8 cellular contexts compared by ENCODE assay signal in the genomic region with DNA sequence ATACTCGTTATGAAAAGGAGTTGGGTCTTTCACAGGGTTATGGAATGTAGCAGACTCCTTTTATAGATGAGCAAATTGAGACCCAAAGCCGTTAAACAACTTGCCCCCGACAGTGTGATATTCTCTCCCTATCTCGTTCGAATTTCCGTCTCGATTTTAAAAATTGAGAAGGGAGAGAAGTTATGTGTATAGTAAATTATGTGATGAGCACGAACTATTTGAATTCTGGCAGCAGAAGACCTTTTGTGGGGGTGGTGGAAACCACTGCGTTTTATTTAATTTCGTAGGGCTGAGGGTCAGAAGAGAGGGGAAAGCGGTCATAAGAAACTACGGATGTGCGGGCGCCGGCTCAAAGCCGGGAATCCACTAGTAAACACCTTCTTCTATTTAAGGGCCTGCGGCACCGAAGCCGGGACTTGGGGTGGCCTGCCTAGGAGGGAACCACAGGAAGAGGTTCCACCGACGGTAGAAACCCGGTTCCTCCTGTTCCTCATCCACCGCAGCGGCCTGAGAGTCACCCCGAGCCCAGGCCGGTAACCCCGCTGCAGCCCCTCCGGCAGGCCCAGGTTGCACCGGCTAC.
DNase-seq lines count a peak whose midpoint lies in the region; ATAC-seq and TF ChIP-seq lines count a peak whose summit lies in the region.

No MANE protein-coding gene starts in this region.

- peaks cover 33% of the 10 kb centered on the region for H3K79me2 ChIP-seq in KMS-11 (ENCODE audit: insufficient read depth, low read depth)

- no peak for DNase-seq in GM06990 (ENCODE audit: extremely low read depth, insufficient read length)
- no peak for DNase-seq in activated naive CD8-positive, alpha-beta T cell treated with anti-CD3 and anti-CD28 coated beads, Interleukin-2, amount 50 U/mL, for 24 hours
- no peak for DNase-seq in iPS DF 6.9 (ENCODE audit: low read depth, low spot score)
- DNase-seq in NCI-H446 (lab: John Stamatoyannopoulos, UW): no peak
- no peak for DNase-seq in epidermal melanocyte (ENCODE audit: insufficient read length, low spot score)

- H3K4me1 ChIP-seq in KMS-11 (ENCODE audit: low read depth, poor library complexity, severe bottlenecking) (peaks cover 29% of the 10 kb centered on the region), iPS DF 6.9 (ENCODE audit: control insufficient read depth, insufficient read depth, low read length) (peaks cover 2% of the 10 kb centered on the region)

- H4K20me1 ChIP-seq in KMS-11 (ENCODE audit: insufficient read depth): peaks cover 25% of the 10 kb centered on the region

- no peaks in the 10 kb centered on the region for H3K9me3 Mint-ChIP-seq in activated naive CD8-positive, alpha-beta T cell treated with anti-CD3 and anti-CD28 coated beads, Interleukin-2, amount 50 U/mL, for 24 hours

- H3K27me3 Mint-ChIP-seq in activated naive CD8-positive, alpha-beta T cell treated with anti-CD3 and anti-CD28 coated beads, Interleukin-2, amount 50 U/mL, for 24 hours: peaks cover 1% of the 10 kb centered on the region

- no peak overlapping the region; the same call in 1 of the 2 replicates for H2AFZ ChIP-seq in KMS-11 (ENCODE audit: low read depth)

- H3K9ac ChIP-seq in KMS-11: peak overlapping the region; percentile 95

- no peaks in the 10 kb centered on the region for H3K36me3 ChIP-seq in GM06990 (ENCODE audit: control insufficient read depth, insufficient read depth, low read length)
- H3K36me3 ChIP-seq in KMS-11 (ENCODE audit: insufficient read depth): no peaks in the 10 kb centered on the region
- no peaks in the 10 kb centered on the region for H3K36me3 ChIP-seq in iPS DF 6.9 (ENCODE audit: control insufficient read depth, insufficient read depth, low read length)

- peak overlapping the region; percentile 89 for H3K4me3 Mint-ChIP-seq in activated naive CD8-positive, alpha-beta T cell treated with anti-CD3 and anti-CD28 coated beads, Interleukin-2, amount 50 U/mL, for 24 hours

- H3K27ac Mint-ChIP-seq in activated naive CD8-positive, alpha-beta T cell treated with anti-CD3 and anti-CD28 coated beads, Interleukin-2, amount 50 U/mL, for 24 hours: peak overlapping the region; percentile 99

- H3K4me3 ChIP-seq in GM06990 (replicated peaks; ENCODE audit: low read depth, low read length): peak overlapping the region; percentile 85
- no peak overlapping the region for H3K4me3 ChIP-seq in KMS-11 (IDR thresholded peaks at IDR 0.05; ENCODE audit: insufficient read depth, low read depth, low read length)
- peak overlapping the region; percentile 66; the same call in 1 of the 2 replicates for H3K4me3 ChIP-seq in iPS DF 6.9 (ENCODE audit: low read length)
- peak overlapping the region; percentile 65 to 86 (median 75) for H3K4me3 ChIP-seq in skin epidermis

- WGBS in iPS DF 6.9 (ENCODE audit: insufficient coverage, insufficient read length): no CpG with 5 or more reads among the region's 29 CpGs

- H3K36me3 Mint-ChIP-seq in activated naive CD8-positive, alpha-beta T cell treated with anti-CD3 and anti-CD28 coated beads, Interleukin-2, amount 50 U/mL, for 24 hours (ENCODE audit: low read depth): peaks cover 26% of the 10 kb centered on the region

- ATAC-seq in GM21526 (IDR thresholded peaks at IDR 0.05; ENCODE audit: low FRiP score, unreplicated experiment): peak; percentile 14
- peak; percentile 4 for ATAC-seq in activated naive CD8-positive, alpha-beta T cell treated with anti-CD3 and anti-CD28 coated beads, Interleukin-2, amount 50 U/mL, for 24 hours

- no peaks in the 10 kb centered on the region for H3K9me3 ChIP-seq in iPS DF 6.9 (ENCODE audit: control insufficient read depth, insufficient read depth, low read length)

- H3K27me3 ChIP-seq in GM06990 (replicated peaks; ENCODE audit: control insufficient read depth, insufficient read depth, low read length) (no peaks in the 10 kb centered on the region), KMS-11 (ENCODE audit: insufficient read depth, low read depth) (no peaks in the 10 kb centered on the region), iPS DF 6.9 (ENCODE audit: control insufficient read depth, insufficient read depth, low read length) (no peaks in the 10 kb centered on the region)

- peak overlapping the region; percentile 82 for H3K4me2 ChIP-seq in KMS-11

- H3K27ac ChIP-seq in KMS-11: peak overlapping the region; percentile 98
- no peak overlapping the region for H3K27ac ChIP-seq in iPS DF 6.9 (ENCODE audit: low read length)
- H3K27ac ChIP-seq in skin epidermis: peak overlapping the region; percentile 95 to 100 (median 99)

- peaks cover 36% of the 10 kb centered on the region for H3K4me1 Mint-ChIP-seq in activated naive CD8-positive, alpha-beta T cell treated with anti-CD3 and anti-CD28 coated beads, Interleukin-2, amount 50 U/mL, for 24 hours

- TF ChIP-seq CTCF in GM06990 (IDR thresholded peaks at IDR 0.05; ENCODE audit: insufficient read depth, low read length, poor library complexity, severe bottlenecking) (no peak), KMS-11 (conservative IDR thresholded peaks at IDR 0.05; ENCODE audit: low read depth, low read length) (no peak)
